5 cellular contexts compared by ENCODE assay signal in genomic region chr11:1817000-1817399, GRCh38. TPM values are rescaled to one million over a fixed set of nuclear protein-coding genes. Genes with fewer than 3 reads are reported as not detected.
"Had no signal": no experiment of that assay in that cellular context is flagged by ENCODE, and none has a peak within 500 bp of the region (broad histone marks: within the 10 kb centered on the region; RNA-seq: fewer than 3 reads in every experiment).

No MANE protein-coding gene starts in this region.

- H3K4me3 Mint-ChIP-seq: GM23338, H9 had no signal

- H3K4me3 ChIP-seq: GM23338 had no signal

- H3K4me2 ChIP-seq: GM23338 had no signal

- H2AFZ ChIP-seq: GM23338 had no signal

- H3K4me1 Mint-ChIP-seq: GM23338, H9 had no signal

- H3K27ac Mint-ChIP-seq: GM23338, H9 had no signal

- DNase-seq: H9, HCEC 1CT, IMR-90 had no signal

RNA-seq across cellular contexts. Expression of gene SYT8, which starts 17.8 kb away (rescaled TPM):
- total RNA-seq: GM23338, H1, H9, IMR-90 had no signal
- polyA plus RNA-seq: GM23338, H1, IMR-90 had no signal

RNA-seq across cellular contexts. Expression of gene TNNI2, which starts 21.8 kb away (rescaled TPM):
- total RNA-seq: GM23338, H1, H9, IMR-90 had no signal
- polyA plus RNA-seq: GM23338, H1, IMR-90 had no signal

RNA-seq across cellular contexts. Expression of gene LSP1, which starts 35.9 kb away (rescaled TPM):
- total RNA-seq: GM23338, H1, H9, IMR-90 had no signal
- polyA plus RNA-seq: IMR-90 had no signal
